ENCODE assay signal across 18 cellular contexts in the genomic region with DNA sequence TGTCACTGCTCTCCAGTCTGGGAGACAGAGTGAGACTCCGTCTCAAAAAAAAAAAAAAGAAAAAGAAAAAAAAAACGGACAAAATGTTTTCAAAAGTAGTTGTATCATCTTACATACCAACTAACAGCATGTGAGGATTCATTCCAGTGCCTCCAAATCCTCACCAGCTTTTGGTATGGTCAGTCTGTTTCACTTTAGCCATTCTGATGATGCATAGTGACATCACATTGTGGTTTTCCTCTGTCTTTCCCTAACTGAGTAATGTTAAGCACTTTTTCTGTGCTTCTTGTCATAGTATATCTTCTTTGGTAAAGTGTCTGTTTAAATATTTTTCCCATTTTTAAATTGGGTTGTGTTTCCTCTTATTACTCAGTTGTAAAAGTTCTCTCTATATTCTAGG.
DNase-seq lines count a peak whose midpoint lies in the region; ATAC-seq, FAIRE-seq and TF ChIP-seq lines count a peak whose summit lies in the region.
"Had no signal": no experiment of that assay in that cellular context is flagged by ENCODE, and none has a peak within 500 bp of the region (broad histone marks: within the 10 kb centered on the region; RNA-seq: fewer than 3 reads in every experiment).

No MANE protein-coding gene starts in this region.

- DNase-seq in HCT116 (ENCODE audit: low read depth, low spot score) (peak; percentile 16), RWPE1 (ENCODE audit: low spot score) (peak; percentile 72), fibroblast of mammary gland (ENCODE audit: low read depth) (peak; percentile 97), urothelium cell line (ENCODE audit: low spot score) (peak; percentile 48), middle frontal gyrus (ENCODE audit: extremely low spot score, low spot score) (no peak), left ventricle myocardium superior (no peak)
- DNase-seq: activated CD4-positive, CD25-positive, alpha-beta regulatory T cell treated with anti-CD3 and anti-CD28 coated beads, Interleukin-2, amount 50 U/mL, for 72 hours; activated T-cell treated with anti-CD3 and anti-CD28 coated beads, Interleukin-2, amount 50 U/mL, for 48 hours; DMS153; esophagus squamous epithelium; H9; islet precursor cell; KBM-7; NCI-H2107; nephron progenitor cell had no signal

- ATAC-seq in HCT116 (no peak), esophagus mucosa (no peak), left ventricle myocardium superior (no peak)

- H3K27ac ChIP-seq in HCT116 (ENCODE audit: low read depth, low read length), result no peak overlapping the region
- no peak overlapping the region for H3K27ac ChIP-seq in RWPE1
- H3K27ac ChIP-seq: cardiac muscle cell, esophagus squamous epithelium, thoracic aorta had no signal

- RAD21 ChIA-PET in HCT116 (lab: Charles Lee; ENCODE audit: low non-redundant PET in 1 of 2, low total read pairs in 2 of 2, uncharacterized antibody in 2 of 2, unreplicated experiment in 2 of 2), result no interaction called here

- H3K4me1 ChIP-seq in HCT116 (ENCODE audit: control insufficient read depth in 1 of 2, insufficient read depth in 2 of 2, low read length in 2 of 2), result peaks cover 0 to 8% of the 10 kb centered on the region in 2 experiments; a peak in 1 of 4 replicates

- no peaks in the 10 kb centered on the region for H3K9me2 ChIP-seq in HCT116 (ENCODE audit: insufficient read depth)

- CTCF ChIA-PET in HCT116 (lab: Charles Lee) (no interaction called here), RWPE1 (lab: Yijun Ruan, JAX) (interaction anchor here (0.6 kb wide), 1 partner anchor 259 kb away, joined by 3 read pairs; no protein-coding TSS in a partner anchor)

- TF ChIP-seq CTCF in HCT116 (IDR thresholded peaks at IDR 0.05 in 2 of 3, conservative IDR thresholded peaks at IDR 0.05 in 1 of 3; ENCODE audit: borderline replicate concordance in 1 of 3, insufficient read depth in 1 of 3, low read depth in 2 of 3, low read length in 2 of 3) (no peak), RWPE1 (conservative IDR thresholded peaks at IDR 0.05; ENCODE audit: low read depth) (no peak), fibroblast of mammary gland (conservative IDR thresholded peaks at IDR 0.05; ENCODE audit: control insufficient read depth, insufficient read depth, low read depth, low read length) (no peak)

- no peaks in the 10 kb centered on the region for H4K20me1 ChIP-seq in HCT116 (ENCODE audit: insufficient read depth)

- no peak for TF ChIP-seq POLR2A in HCT116 (IDR thresholded peaks at IDR 0.05; ENCODE audit: borderline replicate concordance, extremely low read depth, insufficient read depth, insufficient read length)

- no peaks in the 10 kb centered on the region for H3K9me3 ChIP-seq in HCT116 (ENCODE audit: control insufficient read depth in 1 of 2, insufficient read depth in 1 of 2, low read depth in 1 of 2, low read length in 2 of 2)
- H3K9me3 ChIP-seq: esophagus squamous epithelium, thoracic aorta had no signal

- H2AFZ ChIP-seq in HCT116 (ENCODE audit: low read depth, low read length, poor library complexity, severe bottlenecking), result no peak overlapping the region

- TF ChIP-seq RAD21 in HCT116 (IDR thresholded peaks at IDR 0.05; ENCODE audit: low read depth), result no peak

- H3K79me2 ChIP-seq in HCT116 (ENCODE audit: insufficient read depth, low read length), result no peaks in the 10 kb centered on the region

- no peak overlapping the region; the same call in 1 of the 2 replicates for H3K4me2 ChIP-seq in HCT116 (ENCODE audit: low read length)

- no peak overlapping the region for H3K4me3 ChIP-seq in HCT116 (replicated peaks in 1 of 2; ENCODE audit: low read depth in 1 of 2, low read length in 2 of 2)
- no peak overlapping the region for H3K4me3 ChIP-seq in fibroblast of mammary gland (ENCODE audit: control insufficient read depth, low read depth, low read length)
- H3K4me3 ChIP-seq: cardiac muscle cell, esophagus squamous epithelium, thoracic aorta had no signal

- POLR2A ChIA-PET in HCT116 (lab: Charles Lee) (no interaction called here), RWPE1 (lab: Yijun Ruan, JAX; ENCODE audit: low non-redundant PET) (no interaction called here)

- H3K27me3 ChIP-seq in HCT116 (ENCODE audit: insufficient read depth, low read length), result no peaks in the 10 kb centered on the region
- H3K27me3 ChIP-seq: cardiac muscle cell had no signal

- no peak overlapping the region for H3K9ac ChIP-seq in HCT116 (ENCODE audit: low read length)

- no peaks in the 10 kb centered on the region for H3K36me3 ChIP-seq in HCT116 (ENCODE audit: control insufficient read depth in 1 of 2, insufficient read depth in 2 of 2, low read length in 2 of 2)
- H3K36me3 ChIP-seq: cardiac muscle cell, esophagus squamous epithelium, thoracic aorta had no signal

- no peak for FAIRE-seq in urothelium cell line (lab: Jason Lieb, UNC)

- BruUV-seq in HCT116 (replicated peaks; lab: Mats Ljungman, UMichigan), result no TSS peak

- intact Hi-C loops in HCT116 (cut with micrococcal nuclease) (no loop called here), left ventricle myocardium superior (cut with micrococcal nuclease) (no loop called here)

TF ChIP-seq in HCT116, 20 proteins besides CTCF, POLR2A, EP300 and RAD21:
- TF ChIP-seq EZH2phosphoT487 (IDR thresholded peaks at IDR 0.05; ENCODE audit: borderline replicate concordance) (no peak), CBX3 (IDR thresholded peaks at IDR 0.05; ENCODE audit: low read depth) (no peak), YY1 (IDR thresholded peaks at IDR 0.05; ENCODE audit: extremely low read depth, insufficient replicate concordance, low read depth, low read length) (no peak), FOSL1 (IDR thresholded peaks at IDR 0.05; ENCODE audit: low read depth) (peak; percentile 59; the same call in 1 of the 2 replicates), JUND (IDR thresholded peaks at IDR 0.05) (peak; percentile 53), SIN3A (IDR thresholded peaks at IDR 0.05; ENCODE audit: low read depth) (no peak), SP1 (IDR thresholded peaks at IDR 0.05; ENCODE audit: low read depth) (peak; percentile 58), TCF7L2 (IDR thresholded peaks at IDR 0.05; ENCODE audit: borderline replicate concordance, extremely low read depth, insufficient read depth, insufficient read length) (no peak)
- TF ChIP-seq, protein P1, sequence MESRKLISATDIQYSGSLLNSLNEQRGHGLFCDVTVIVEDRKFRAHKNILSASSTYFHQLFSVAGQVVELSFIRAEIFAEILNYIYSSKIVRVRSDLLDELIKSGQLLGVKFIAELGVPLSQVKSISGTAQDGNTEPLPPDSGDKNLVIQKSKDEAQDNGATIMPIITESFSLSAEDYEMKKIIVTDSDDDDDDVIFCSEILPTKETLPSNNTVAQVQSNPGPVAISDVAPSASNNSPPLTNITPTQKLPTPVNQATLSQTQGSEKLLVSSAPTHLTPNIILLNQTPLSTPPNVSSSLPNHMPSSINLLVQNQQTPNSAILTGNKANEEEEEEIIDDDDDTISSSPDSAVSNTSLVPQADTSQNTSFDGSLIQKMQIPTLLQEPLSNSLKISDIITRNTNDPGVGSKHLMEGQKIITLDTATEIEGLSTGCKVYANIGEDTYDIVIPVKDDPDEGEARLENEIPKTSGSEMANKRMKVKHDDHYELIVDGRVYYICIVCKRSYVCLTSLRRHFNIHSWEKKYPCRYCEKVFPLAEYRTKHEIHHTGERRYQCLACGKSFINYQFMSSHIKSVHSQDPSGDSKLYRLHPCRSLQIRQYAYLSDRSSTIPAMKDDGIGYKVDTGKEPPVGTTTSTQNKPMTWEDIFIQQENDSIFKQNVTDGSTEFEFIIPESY (IDR thresholded peaks at IDR 0.05; ENCODE audit: extremely low read depth, insufficient replicate concordance, low read length), result no peak

Comparison
In these comparisons a context has a peak if more than half of its experiments do, and no peak if none do; other contexts are left out.
1. DNase-seq: peak in HCT116 (single experiment), RWPE1 (single experiment), fibroblast of mammary gland (single experiment) and urothelium cell line (single experiment); none in middle frontal gyrus (single experiment) and left ventricle myocardium superior (single experiment).